9 cellular contexts compared by ENCODE assay signal in the genomic region with DNA sequence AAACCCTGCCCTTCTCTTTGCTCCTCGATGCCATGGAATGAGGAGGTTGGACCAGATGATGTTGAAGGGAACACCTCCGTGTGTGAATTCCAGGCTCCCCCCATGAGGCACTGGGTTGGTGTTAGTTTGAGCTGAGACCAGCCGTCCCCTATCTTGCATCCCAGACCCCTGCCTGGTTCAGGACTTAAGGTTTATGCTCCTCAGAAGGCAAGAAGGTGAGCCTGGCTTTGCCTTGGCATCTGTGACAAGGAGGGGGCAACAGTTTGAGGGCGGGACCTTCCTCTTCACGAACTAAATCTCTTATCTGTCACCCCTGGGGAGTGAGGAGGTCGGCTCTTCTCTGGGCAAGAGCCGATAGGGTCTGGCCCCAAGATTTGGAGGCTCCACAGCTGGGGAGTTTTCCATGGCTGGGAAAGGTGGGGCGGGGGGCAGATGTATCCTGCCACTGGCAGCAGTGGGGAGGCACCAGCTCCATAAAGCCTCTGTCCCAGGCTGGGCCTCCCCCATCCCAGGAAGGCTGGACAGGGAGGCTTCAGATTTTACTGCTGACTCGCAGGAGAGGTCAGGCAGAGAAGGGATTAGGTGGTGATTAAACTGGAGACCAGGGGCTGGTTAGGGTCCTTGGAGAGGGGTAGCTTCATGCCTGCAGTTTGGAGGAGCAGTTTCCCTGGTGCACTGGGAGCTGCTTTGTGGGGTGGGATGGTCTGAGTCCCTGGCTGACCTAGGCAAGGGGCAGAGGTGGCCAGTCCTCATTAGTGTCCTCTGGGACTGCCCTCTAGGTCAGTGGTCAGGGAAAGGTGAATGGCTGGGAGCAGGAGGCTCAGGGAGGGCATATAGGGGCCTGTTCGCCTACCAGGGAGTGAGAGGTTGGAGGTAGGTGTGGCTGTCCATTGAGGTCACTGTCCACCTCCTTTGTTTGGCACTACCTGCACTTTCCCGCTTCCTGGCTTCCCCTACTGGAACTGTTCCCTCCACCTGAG. TPM values are rescaled to one million over a fixed set of nuclear protein-coding genes. Genes with fewer than 3 reads are reported as not detected.
A peak's percentile ranks its signal among the peaks of the same experiment; 100 is the strongest.
DNase-seq lines count a peak whose midpoint lies in the region; ATAC-seq, FAIRE-seq and TF ChIP-seq lines count a peak whose summit lies in the region.
"Had no signal": no experiment of that assay in that cellular context is flagged by ENCODE, and none has a peak within 500 bp of the region (broad histone marks: within the 10 kb centered on the region; RNA-seq: fewer than 3 reads in every experiment).

No MANE protein-coding gene starts in this region.

- H3K4me3 ChIP-seq in HFF-Myc (replicated peaks; ENCODE audit: low read depth, low read length) (peak overlapping the region; percentile 60), iPS-11a (ENCODE audit: low read depth, low read length) (peak overlapping the region; percentile 53)

- no peak for TF ChIP-seq CTCF in HFF-Myc (IDR thresholded peaks at IDR 0.05; ENCODE audit: low read depth, low read length, missing control alignments)

- peaks cover 34 to 41% of the 10 kb centered on the region in 2 donors for H3K27me3 Mint-ChIP-seq in stimulated activated naive B cell treated with anti-CD40 and anti-IgM and Interleukin-4, amounts not matched to agents 10 μg/mL and 1 μg/mL and 100 μg/mL, for 72 hours

- peaks cover 13 to 32% of the 10 kb centered on the region in 2 donors for H3K4me1 Mint-ChIP-seq in stimulated activated naive B cell treated with anti-CD40 and anti-IgM and Interleukin-4, amounts not matched to agents 10 μg/mL and 1 μg/mL and 100 μg/mL, for 72 hours

- peaks cover 0 to 5% of the 10 kb centered on the region in 2 donors for H3K36me3 Mint-ChIP-seq in activated naive CD4-positive, alpha-beta T cell treated with anti-CD3 and anti-CD28 coated beads, Interleukin-2, amount 50 U/mL, for 72 hours
- H3K36me3 Mint-ChIP-seq in stimulated activated naive B cell treated with anti-CD40 and anti-IgM and Interleukin-4, amounts not matched to agents 10 μg/mL and 1 μg/mL and 100 μg/mL, for 72 hours = peaks cover 0 to under 1% of the 10 kb centered on the region in 2 donors

- H3K4me3 Mint-ChIP-seq in stimulated activated naive B cell treated with anti-CD40 and anti-IgM and Interleukin-4, amounts not matched to agents 10 μg/mL and 1 μg/mL and 100 μg/mL, for 72 hours = peak overlapping the region; percentile 81 to 88

- no peaks in the 10 kb centered on the region for H3K9me3 Mint-ChIP-seq in activated naive CD4-positive, alpha-beta T cell treated with anti-CD3 and anti-CD28 coated beads, Interleukin-2, amount 50 U/mL, for 72 hours
- no peaks in the 10 kb centered on the region for H3K9me3 Mint-ChIP-seq in stimulated activated naive B cell treated with anti-CD40 and anti-IgM and Interleukin-4, amounts not matched to agents 10 μg/mL and 1 μg/mL and 100 μg/mL, for 72 hours

- DNase-seq in HFF-Myc (ENCODE audit: extremely low read depth, low read depth) (no peak), SHP77 treated with DMSO at 0.1 percent for 48 hours (lab: John Stamatoyannopoulos, UW) (no peak), GM19239 (ENCODE audit: insufficient read length, low spot score) (no peak), glomerular visceral epithelial cell (ENCODE audit: extremely low spot score) (no peak)
- DNase-seq in activated naive CD4-positive, alpha-beta T cell treated with anti-CD3 and anti-CD28 coated beads, Interleukin-2, amount 50 U/mL, for 72 hours (ENCODE audit: low spot score in 2 of 2) = no peak
- no peak for DNase-seq in stimulated activated naive B cell treated with anti-CD40 and anti-IgM and Interleukin-4, amounts not matched to agents 10 μg/mL and 1 μg/mL and 100 μg/mL, for 72 hours
- DNase-seq: NCI-H1694 treated with DMSO at 0.1 percent for 48 hours had no signal

- peak overlapping the region; percentile 72 to 82 for H3K27ac Mint-ChIP-seq in activated naive CD4-positive, alpha-beta T cell treated with anti-CD3 and anti-CD28 coated beads, Interleukin-2, amount 50 U/mL, for 72 hours
- H3K27ac Mint-ChIP-seq in stimulated activated naive B cell treated with anti-CD40 and anti-IgM and Interleukin-4, amounts not matched to agents 10 μg/mL and 1 μg/mL and 100 μg/mL, for 72 hours = no peak overlapping the region

- no peak for FAIRE-seq in GM19239 (lab: Jason Lieb, UNC)

- no peak for ATAC-seq in activated naive CD4-positive, alpha-beta T cell treated with anti-CD3 and anti-CD28 coated beads, Interleukin-2, amount 50 U/mL, for 72 hours
- ATAC-seq in stimulated activated naive B cell treated with anti-CD40 and anti-IgM and Interleukin-4, amounts not matched to agents 10 μg/mL and 1 μg/mL and 100 μg/mL, for 72 hours (replicated peaks) = peak in 1 of 2 donors; percentile 16
- ATAC-seq in HG03354 (IDR thresholded peaks at IDR 0.05; ENCODE audit: poor library complexity, severe bottlenecking, unreplicated experiment) = no peak

RNA-seq across cellular contexts. Expression of a gene that starts 1.1 kb away (rescaled TPM):
- total RNA-seq in activated naive CD4-positive, alpha-beta T cell treated with anti-CD3 and anti-CD28 coated beads, Interleukin-2, amount 50 U/mL, for 72 hours = 10 to 100 TPM; 13.9 to 16.3 TPM

RNA-seq across cellular contexts. Expression of a gene that starts 10.7 kb away (rescaled TPM):
- total RNA-seq in activated naive CD4-positive, alpha-beta T cell treated with anti-CD3 and anti-CD28 coated beads, Interleukin-2, amount 50 U/mL, for 72 hours = 10 to 100 TPM in 1 of 2 donors, 1 to 10 TPM in 1; 6.8 to 11.8 TPM

RNA-seq across cellular contexts. Expression of a gene that starts 27.6 kb away (rescaled TPM):
- 10 to 100 TPM; 17.9 to 68.3 TPM for total RNA-seq in activated naive CD4-positive, alpha-beta T cell treated with anti-CD3 and anti-CD28 coated beads, Interleukin-2, amount 50 U/mL, for 72 hours

RNA-seq across cellular contexts. Expression of a gene that starts 41.1 kb away (rescaled TPM):
- total RNA-seq in activated naive CD4-positive, alpha-beta T cell treated with anti-CD3 and anti-CD28 coated beads, Interleukin-2, amount 50 U/mL, for 72 hours = 1 to 10 TPM in 1 of 2 donors, not detected in 1; 2.9 TPM

RNA-seq across cellular contexts. Expression of a gene that starts 41.3 kb away (rescaled TPM):
- 100 to 1,000 TPM; 229 to 281 TPM for total RNA-seq in activated naive CD4-positive, alpha-beta T cell treated with anti-CD3 and anti-CD28 coated beads, Interleukin-2, amount 50 U/mL, for 72 hours
